In genomic region chr6:150169609-150170008, GRCh38 we compare ENCODE assay signal across 1 cellular context.
TF ChIP-seq lines count a peak whose summit lies in the region.

No MANE protein-coding gene starts in this region.

TF ChIP-seq in IMR-90, 13 proteins besides CTCF, POLR2A, EP300 and RAD21 (continued from another document):
- TF ChIP-seq NFE2L2 (IDR thresholded peaks at IDR 0.05; ENCODE audit: low read depth, low read length) = no peak
TF ChIP-seq in IMR-90: peak in this region for 3.
